1 cellular context compared by ENCODE assay signal in the genomic region with DNA sequence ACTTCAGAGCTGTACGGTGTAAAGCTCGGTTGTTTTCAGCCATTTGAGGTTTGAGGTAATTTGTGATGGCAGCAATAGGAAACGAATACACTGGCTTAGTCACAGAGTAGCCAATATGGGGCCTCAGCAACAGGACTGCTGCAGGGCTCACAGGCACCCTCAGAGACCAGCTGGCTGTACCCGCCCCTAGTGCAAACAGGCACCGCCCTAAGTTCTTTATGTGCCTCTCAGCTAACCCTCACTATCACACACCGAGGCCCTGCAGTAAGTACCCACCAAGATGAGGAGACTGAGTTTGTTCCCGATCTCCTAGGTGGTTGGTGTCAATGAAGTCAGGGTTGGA.
TF ChIP-seq lines count a peak whose summit lies in the region.

No MANE protein-coding gene starts in this region.

TF ChIP-seq in H1, 55 proteins besides CTCF, POLR2A, EP300 and RAD21:
- TF ChIP-seq, protein P1, sequence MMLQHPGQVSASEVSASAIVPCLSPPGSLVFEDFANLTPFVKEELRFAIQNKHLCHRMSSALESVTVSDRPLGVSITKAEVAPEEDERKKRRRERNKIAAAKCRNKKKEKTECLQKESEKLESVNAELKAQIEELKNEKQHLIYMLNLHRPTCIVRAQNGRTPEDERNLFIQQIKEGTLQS (IDR thresholded peaks at IDR 0.05; ENCODE audit: insufficient read depth, low read depth, low read length) = no peak
- no peak for TF ChIP-seq SP4 (IDR thresholded peaks at IDR 0.05; ENCODE audit: low read length)
